Comparison of ENCODE assay signal across 9 cellular contexts in genomic region chr5:76546497-76547102, GRCh38.
DNase-seq lines count a peak whose midpoint lies in the region; ATAC-seq and TF ChIP-seq lines count a peak whose summit lies in the region.
"Had no signal": no experiment of that assay in that cellular context is flagged by ENCODE, and none has a peak within 500 bp of the region (broad histone marks: within the 10 kb centered on the region; RNA-seq: fewer than 3 reads in every experiment).

No MANE protein-coding gene starts in this region.

- H3K27me3 Mint-ChIP-seq in T-helper 17 cell = no peaks in the 10 kb centered on the region

- ATAC-seq in T-helper 17 cell (peak; percentile 5), gastroesophageal sphincter (no peak), omental fat pad (ENCODE audit: low FRiP score) (no peak)

- H3K36me3 Mint-ChIP-seq in T-helper 17 cell (ENCODE audit: low read depth) = no peaks in the 10 kb centered on the region

- H3K36me3 ChIP-seq in gastroesophageal sphincter (no peaks in the 10 kb centered on the region), vagina (no peaks in the 10 kb centered on the region)
- H3K36me3 ChIP-seq: SJCRH30 had no signal

- H3K9me3 ChIP-seq in T-helper 17 cell (ENCODE audit: control insufficient read depth, low read length, poor library complexity, severe bottlenecking) = no peaks in the 10 kb centered on the region
- H3K9me3 ChIP-seq in gastroesophageal sphincter = no peaks in the 10 kb centered on the region
- H3K9me3 ChIP-seq in vagina = no peaks in the 10 kb centered on the region
- H3K9me3 ChIP-seq: SJCRH30 had no signal

- intact Hi-C loops in vagina (cut with DNase I) = no loop called here

- H3K27me3 ChIP-seq in gastroesophageal sphincter (no peaks in the 10 kb centered on the region), vagina (no peaks in the 10 kb centered on the region)
- H3K27me3 ChIP-seq: SJCRH30 had no signal

- peak; percentile 51 for DNase-seq in stimulated activated CD4-positive, alpha-beta T cell treated with anti-CD3 and anti-CD28 coated beads, Interleukin-2, amount 100 ng/mL, for 4 hours (ENCODE audit: low read depth)
- DNase-seq in stimulated activated CD4-positive, alpha-beta T cell treated with anti-CD3 and anti-CD28 coated beads, Interleukin-2, amount 100 ng/mL, for 48 hours = no peak
- DNase-seq in T-helper 17 cell = no peak
- DNase-seq in vagina (ENCODE audit: extremely low spot score in 2 of 2) = no peak
- no peak for DNase-seq in omental fat pad (ENCODE audit: low spot score)
- no peak for DNase-seq in inferior parietal cortex (ENCODE audit: extremely low spot score)
- no peak for DNase-seq in NCI-H1105 treated with DMSO at 0.1 percent for 48 hours (lab: John Stamatoyannopoulos, UW)
- DNase-seq: SJCRH30 had no signal

- TF ChIP-seq POLR2A in gastroesophageal sphincter (IDR thresholded peaks at IDR 0.05) (no peak), vagina (IDR thresholded peaks at IDR 0.05) (no peak)

- TF ChIP-seq EP300 in gastroesophageal sphincter (IDR thresholded peaks at IDR 0.05) = no peak

- peak overlapping the region in 3 of 4 donors; percentile 2 to 62 (median 22) for H3K27ac ChIP-seq in gastroesophageal sphincter
- peak overlapping the region; percentile 43 for H3K27ac ChIP-seq in vagina
- H3K27ac ChIP-seq: SJCRH30 had no signal

- peaks cover 63% of the 10 kb centered on the region for H3K4me1 Mint-ChIP-seq in T-helper 17 cell

- H3K4me3 ChIP-seq in gastroesophageal sphincter (no peak overlapping the region), vagina (no peak overlapping the region)
- H3K4me3 ChIP-seq: SJCRH30 had no signal

- H3K4me1 ChIP-seq in gastroesophageal sphincter (peaks cover 0 to 13% (median 0%) of the 10 kb centered on the region in 3 donors), vagina (peaks cover 27% of the 10 kb centered on the region)
- H3K4me1 ChIP-seq: SJCRH30 had no signal

- peak overlapping the region; percentile 89 for H3K4me3 Mint-ChIP-seq in T-helper 17 cell

- TF ChIP-seq CTCF in gastroesophageal sphincter (IDR thresholded peaks at IDR 0.05) (no peak), vagina (IDR thresholded peaks at IDR 0.05) (no peak), omental fat pad (IDR thresholded peaks at IDR 0.05) (no peak)

- WGBS in gastroesophageal sphincter (ENCODE audit: low coverage in 1 of 2), 2 donors = 73% methylated on average over 5 to 8 of the region's 8 CpGs

- H3K27ac Mint-ChIP-seq in T-helper 17 cell = peak overlapping the region; percentile 100
